In genomic region chr7:33998487-33998886, GRCh38 we compare ENCODE assay signal across 21 cellular contexts.
DNase-seq lines count a peak whose midpoint lies in the region; ATAC-seq and TF ChIP-seq lines count a peak whose summit lies in the region.
"Had no signal": no experiment of that assay in that cellular context is flagged by ENCODE, and none has a peak within 500 bp of the region (broad histone marks: within the 10 kb centered on the region; RNA-seq: fewer than 3 reads in every experiment).

No MANE protein-coding gene starts in this region.

- H3K4me1 Mint-ChIP-seq in naive thymus-derived CD8-positive, alpha-beta T cell: peaks cover 5 to 13% (median 7%) of the 10 kb centered on the region in 4 donors

- H3K36me3 ChIP-seq in ACC112 (ENCODE audit: insufficient read depth, low read length) (peaks cover 11% of the 10 kb centered on the region), right atrium auricular region (no peaks in the 10 kb centered on the region), psoas muscle (ENCODE audit: insufficient read depth in 1 of 2, low read depth in 1 of 2) (no peaks in the 10 kb centered on the region)
- H3K36me3 ChIP-seq: stomach, uterus had no signal

- in situ Hi-C loops in astrocyte of the spinal cord (cut with HindIII; ENCODE audit: low sequenced_read_pairs): no loop called here

- POLR2A ChIA-PET in naive thymus-derived CD8-positive, alpha-beta T cell (lab: Charles Lee): no interaction called here

- H3K9me3 ChIP-seq in right atrium auricular region (no peaks in the 10 kb centered on the region), psoas muscle (no peaks in the 10 kb centered on the region)
- H3K9me3 ChIP-seq: stomach, uterus had no signal

- peaks cover 0 to 11% (median 0%) of the 10 kb centered on the region in 3 donors for H3K36me3 Mint-ChIP-seq in naive thymus-derived CD8-positive, alpha-beta T cell

- peaks cover 3 to 22% (median 9%) of the 10 kb centered on the region in 9 donors for H3K9me3 Mint-ChIP-seq in naive thymus-derived CD8-positive, alpha-beta T cell

- H3K27me3 Mint-ChIP-seq in naive thymus-derived CD8-positive, alpha-beta T cell: peaks cover 0 to 3% (median 0%) of the 10 kb centered on the region in 5 donors

- 23 to 37% (median 23%) methylated on average over 6 of the region's 6 CpGs for WGBS in psoas muscle, 3 donors

- intact Hi-C loops in psoas muscle (cut with DNase I): no loop called here

- H3K27me3 ChIP-seq in ACC112 (ENCODE audit: insufficient read depth, low read length): no peaks in the 10 kb centered on the region
- H3K27me3 ChIP-seq in right atrium auricular region: no peaks in the 10 kb centered on the region
- no peaks in the 10 kb centered on the region for H3K27me3 ChIP-seq in psoas muscle (ENCODE audit: insufficient read depth in 3 of 3, low read length in 2 of 3)
- H3K27me3 ChIP-seq: stomach, uterus had no signal

- H3K27ac ChIP-seq in ACC112 (ENCODE audit: low read depth, low read length): peak overlapping the region; percentile 17; the same call in 1 of the 2 replicates
- H3K27ac ChIP-seq in right atrium auricular region: no peak overlapping the region
- no peak overlapping the region for H3K27ac ChIP-seq in psoas muscle
- H3K27ac ChIP-seq: uterus had no signal

- H3K4me3 ChIP-seq in ACC112 (ENCODE audit: low read depth, low read length): no peak overlapping the region
- no peak overlapping the region for H3K4me3 ChIP-seq in astrocyte of the spinal cord (ENCODE audit: low read depth, low read length)
- H3K4me3 ChIP-seq in right atrium auricular region: no peak overlapping the region
- no peak overlapping the region for H3K4me3 ChIP-seq in psoas muscle
- H3K4me3 ChIP-seq: stomach, uterus had no signal

- TF ChIP-seq CTCF in astrocyte of the spinal cord (IDR thresholded peaks at IDR 0.05; ENCODE audit: low read depth, low read length): no peak
- TF ChIP-seq CTCF in right atrium auricular region (IDR thresholded peaks at IDR 0.05): no peak
- no peak for TF ChIP-seq CTCF in psoas muscle (IDR thresholded peaks at IDR 0.05)

- H2AFZ ChIP-seq in ACC112 (ENCODE audit: low read length, unreplicated experiment): peak overlapping the region; percentile 36

- H3K4me3 Mint-ChIP-seq in naive thymus-derived CD8-positive, alpha-beta T cell: no peak overlapping the region

- H3K4me1 ChIP-seq in ACC112 (ENCODE audit: control insufficient read depth, insufficient read depth, low read length, unreplicated experiment): peaks cover 8% of the 10 kb centered on the region
- no peaks in the 10 kb centered on the region for H3K4me1 ChIP-seq in right atrium auricular region
- H3K4me1 ChIP-seq in psoas muscle: no peaks in the 10 kb centered on the region
- H3K4me1 ChIP-seq: stomach, uterus had no signal

- no peaks in the 10 kb centered on the region for H3K79me2 ChIP-seq in ACC112 (ENCODE audit: control insufficient read depth, insufficient read depth, low read length, unreplicated experiment)

- ATAC-seq in psoas muscle: peak in 1 of 4 donors; percentile 70
- no peak for ATAC-seq in GM19035 (IDR thresholded peaks at IDR 0.05; ENCODE audit: unreplicated experiment)
- no peak for ATAC-seq in naive thymus-derived CD8-positive, alpha-beta T cell
- ATAC-seq: left colon had no signal

- DNase-seq in astrocyte of the spinal cord (ENCODE audit: low read depth, low spot score) (peak; percentile 65), right atrium auricular region (ENCODE audit: low spot score) (peak; percentile 61), psoas muscle (peak; percentile 48 to 72), H4 (ENCODE audit: low spot score) (no peak)
- DNase-seq in naive thymus-derived CD8-positive, alpha-beta T cell: no peak
- no peak for DNase-seq in stimulated activated naive CD4-positive, alpha-beta T cell treated with Interleukin-2 at 50 U/mL for 16 hours (lab: John Stamatoyannopoulos, UW)
- DNase-seq: activated CD4-positive, alpha-beta T cell treated with anti-CD3 and anti-CD28 coated beads, Interleukin-2, amount 50 U/mL, for 4 hours; activated naive CD4-positive, alpha-beta T cell treated with Interleukin-2 at 50 U/mL for 16 hours; C1 segment of cervical spinal cord; left colon; MM.1S; NCI-H226; NCI-H82; occipital lobe; OCI-M1; SIG-M5; stimulated activated CD4-positive, alpha-beta T cell treated with anti-CD3 and anti-CD28 coated beads, Interleukin-4, amount 100 ng/mL, for 1 hour; stomach; uterus had no signal

- H3K27ac Mint-ChIP-seq in naive thymus-derived CD8-positive, alpha-beta T cell: no peak overlapping the region

Comparison
In these comparisons a context has a peak if more than half of its experiments do, and no peak if none do; other contexts are left out.
1. DNase-seq: peak in astrocyte of the spinal cord (single experiment), right atrium auricular region (single experiment) and psoas muscle (2 of 2); none in H4 (single experiment), naive thymus-derived CD8-positive, alpha-beta T cell (0 of 10) and stimulated activated naive CD4-positive, alpha-beta T cell treated with Interleukin-2 at 50 U/mL for 16 hours (single experiment).